ENCODE assay signal across 9 cellular contexts in genomic region chr1:166920561-166921475, GRCh38. TPM values are rescaled to one million over a fixed set of nuclear protein-coding genes. Genes with fewer than 3 reads are reported as not detected.
A peak's percentile ranks its signal among the peaks of the same experiment; 100 is the strongest.
DNase-seq lines count a peak whose midpoint lies in the region; ATAC-seq and TF ChIP-seq lines count a peak whose summit lies in the region.
"Had no signal": no experiment of that assay in that cellular context is flagged by ENCODE, and none has a peak within 500 bp of the region (broad histone marks: within the 10 kb centered on the region; RNA-seq: fewer than 3 reads in every experiment).

No MANE protein-coding gene starts in this region.

- peaks cover 17 to 39% of the 10 kb centered on the region in 2 donors for H3K36me3 ChIP-seq in neuronal stem cell (replicated peaks in 1 of 2; ENCODE audit: control insufficient read depth in 2 of 2, insufficient read depth in 2 of 2, low read length in 2 of 2)

- H3K18ac ChIP-seq in neuronal stem cell (ENCODE audit: low read length), result peak overlapping the region; percentile 92

- H3K36me3 Mint-ChIP-seq in CD14-positive monocyte, result peaks cover 0 to 11% of the 10 kb centered on the region in 2 donors
- H3K36me3 Mint-ChIP-seq in activated CD4-positive, alpha-beta memory T cell treated with anti-CD3 and anti-CD28 coated beads for 36 hours, result peaks cover 2% of the 10 kb centered on the region

- peak overlapping the region; percentile 82 for H3K9ac ChIP-seq in neuronal stem cell (ENCODE audit: low read depth, low read length, poor library complexity)

- peak overlapping the region in 1 of 2 donors; percentile 73 for H3K4me3 ChIP-seq in neuronal stem cell (ENCODE audit: low read length in 2 of 2)

- DNase-seq in CD14-positive monocyte (ENCODE audit: low spot score), result no peak
- peak; percentile 22 for DNase-seq in NCI-H510A (lab: John Stamatoyannopoulos, UW)
- DNase-seq in foreskin keratinocyte, result no peak
- peak; percentile 44 for DNase-seq in neuronal stem cell (ENCODE audit: low spot score)
- DNase-seq in activated effector memory CD4-positive, alpha-beta T cell treated with Interleukin-2 at 50 U/mL for 16 hours, result no peak
- DNase-seq in activated CD4-positive, alpha-beta memory T cell treated with anti-CD3 and anti-CD28 coated beads for 36 hours, result no peak
- DNase-seq in activated CD4-positive, CD25-positive, alpha-beta regulatory T cell (lab: John Stamatoyannopoulos, UW), result no peak
- DNase-seq: EL had no signal

- H3K27me3 Mint-ChIP-seq in CD14-positive monocyte (ENCODE audit: low read depth in 3 of 3), result peaks cover 32 to 40% (median 36%) of the 10 kb centered on the region in 3 donors
- H3K27me3 Mint-ChIP-seq in activated CD4-positive, alpha-beta memory T cell treated with anti-CD3 and anti-CD28 coated beads for 36 hours, result peaks cover 27% of the 10 kb centered on the region

- peak overlapping the region; percentile 61 to 87 for H3K4me3 Mint-ChIP-seq in CD14-positive monocyte
- no peak overlapping the region for H3K4me3 Mint-ChIP-seq in activated CD4-positive, alpha-beta memory T cell treated with anti-CD3 and anti-CD28 coated beads for 36 hours

- no peak overlapping the region for H2AFZ ChIP-seq in neuronal stem cell (ENCODE audit: low read length)

- CTCF ChIA-PET in activated CD4-positive, alpha-beta memory T cell treated with anti-CD3 and anti-CD28 coated beads for 36 hours (lab: Charles Lee), result interaction anchor here (1.4 kb wide), 1 partner anchor 139 kb away, joined by 5 read pairs; no protein-coding TSS in a partner anchor

- intact Hi-C loops in CD14-positive monocyte (cut with micrococcal nuclease), result no loop called here
- intact Hi-C loops in activated CD4-positive, alpha-beta memory T cell treated with anti-CD3 and anti-CD28 coated beads for 36 hours (cut with micrococcal nuclease), result loop anchor here (2.0 kb wide), 1 partner anchor 32 kb away; no protein-coding TSS in a partner anchor

- H2BK120ac ChIP-seq in neuronal stem cell (ENCODE audit: low read depth, low read length), result peak overlapping the region; percentile 41

- peak overlapping the region in 1 of 7 donors; percentile 73 for H3K27ac Mint-ChIP-seq in CD14-positive monocyte
- no peak overlapping the region for H3K27ac Mint-ChIP-seq in activated CD4-positive, alpha-beta memory T cell treated with anti-CD3 and anti-CD28 coated beads for 36 hours

- peak overlapping the region; percentile 45 for H3K4me2 ChIP-seq in neuronal stem cell (ENCODE audit: insufficient read depth, low read length, poor library complexity, severe bottlenecking)

- WGBS in neuronal stem cell (ENCODE audit: extremely low coverage in 2 of 2, insufficient read length in 2 of 2, insufficient replicate concordance in 1 of 2), 2 donors, result no CpG with 5 or more reads among the region's 113 CpGs

- H3K27me3 ChIP-seq in foreskin keratinocyte, result peaks cover 82% of the 10 kb centered on the region
- H3K27me3 ChIP-seq in neuronal stem cell (ENCODE audit: control insufficient read depth in 3 of 3, insufficient read depth in 3 of 3, low read depth in 1 of 3, low read length in 3 of 3), result peaks cover 0 to 4% (median 0%) of the 10 kb centered on the region in 3 experiments

- H2BK12ac ChIP-seq in neuronal stem cell (ENCODE audit: low read length), result no peak overlapping the region

- POLR2A ChIA-PET in activated CD4-positive, alpha-beta memory T cell treated with anti-CD3 and anti-CD28 coated beads for 36 hours (lab: Charles Lee), result no interaction called here

- H3K79me1 ChIP-seq in neuronal stem cell (ENCODE audit: low read depth, low read length), result no peaks in the 10 kb centered on the region

- H4K8ac ChIP-seq in neuronal stem cell (ENCODE audit: low read depth, low read length), result peak overlapping the region; percentile 54

- H3K9me3 Mint-ChIP-seq in CD14-positive monocyte, result peaks cover 0 to 12% (median 2%) of the 10 kb centered on the region in 7 donors
- no peaks in the 10 kb centered on the region for H3K9me3 Mint-ChIP-seq in activated CD4-positive, alpha-beta memory T cell treated with anti-CD3 and anti-CD28 coated beads for 36 hours

- ATAC-seq in foreskin keratinocyte (peak; percentile 47), GM21390 (IDR thresholded peaks at IDR 0.05; ENCODE audit: unreplicated experiment) (no peak)

- H2BK15ac ChIP-seq in neuronal stem cell (ENCODE audit: low read length), result peak overlapping the region; percentile 63

- peaks cover 10% of the 10 kb centered on the region for H3K4me1 Mint-ChIP-seq in CD14-positive monocyte
- no peaks in the 10 kb centered on the region for H3K4me1 Mint-ChIP-seq in activated CD4-positive, alpha-beta memory T cell treated with anti-CD3 and anti-CD28 coated beads for 36 hours (ENCODE audit: low read depth)

- no peak overlapping the region for H3K4ac ChIP-seq in neuronal stem cell (ENCODE audit: low read length)

- H3K9me3 ChIP-seq in neuronal stem cell (replicated peaks in 1 of 2; ENCODE audit: control insufficient read depth in 2 of 2, insufficient read depth in 1 of 2, low read depth in 1 of 2, low read length in 2 of 2), result peaks cover 2 to 4% of the 10 kb centered on the region in 2 donors

- no peak overlapping the region for H3K27ac ChIP-seq in foreskin keratinocyte
- no peak overlapping the region for H3K27ac ChIP-seq in neuronal stem cell (replicated peaks; ENCODE audit: low read length)

- H2AK5ac ChIP-seq in neuronal stem cell (ENCODE audit: low read depth, low read length), result peak overlapping the region; percentile 22

- no peak overlapping the region for H4K91ac ChIP-seq in neuronal stem cell (ENCODE audit: low read depth, low read length, poor library complexity)

- H3K23ac ChIP-seq in neuronal stem cell (ENCODE audit: low read depth, low read length, poor library complexity), result peak overlapping the region; percentile 49

- no peaks in the 10 kb centered on the region for H3K4me1 ChIP-seq in foreskin keratinocyte
- peaks cover 8 to 15% of the 10 kb centered on the region in 2 donors for H3K4me1 ChIP-seq in neuronal stem cell (ENCODE audit: control insufficient read depth in 2 of 2, insufficient read depth in 1 of 2, low read depth in 1 of 2, low read length in 2 of 2)

- H3K14ac ChIP-seq in neuronal stem cell (ENCODE audit: low read length), result no peak overlapping the region

- no peak overlapping the region for H2BK5ac ChIP-seq in neuronal stem cell (ENCODE audit: low read length)

- TF ChIP-seq CTCF in CD14-positive monocyte (IDR thresholded peaks at IDR 0.05) (no peak), foreskin keratinocyte (conservative IDR thresholded peaks at IDR 0.05) (no peak)

RNA-seq across cellular contexts. Expression of gene TADA1, which starts 44.8 kb away (rescaled TPM):
- polyA plus RNA-seq in CD14-positive monocyte (1 to 10 TPM; 6.4 to 7.9 TPM), foreskin keratinocyte (5.9 and 6.8 TPM in 2 replicates)
- 12.6 and 12.8 TPM in 2 replicates for total RNA-seq in foreskin keratinocyte
- polyA plus RNA-seq in neuronal stem cell (2013, experiment 1 of 2), result 29.5 TPM
- 29.3 TPM for polyA plus RNA-seq in neuronal stem cell (2013, experiment 2 of 2)
- 10 to 100 TPM; 16.9 to 18.3 TPM for total RNA-seq in activated CD4-positive, alpha-beta memory T cell treated with anti-CD3 and anti-CD28 coated beads for 36 hours

RNA-seq across cellular contexts. Expression of gene ILDR2, which starts 54.5 kb away (rescaled TPM):
- polyA plus RNA-seq in CD14-positive monocyte, result not detected
- not detected in 2 replicates for total RNA-seq in foreskin keratinocyte
- not detected in 2 replicates for polyA plus RNA-seq in foreskin keratinocyte
- 39.1 TPM for polyA plus RNA-seq in neuronal stem cell (2013, experiment 1 of 2)
- polyA plus RNA-seq in neuronal stem cell (2013, experiment 2 of 2), result 39.6 TPM
- 10 to 100 TPM; 12.5 to 13.0 TPM for total RNA-seq in activated CD4-positive, alpha-beta memory T cell treated with anti-CD3 and anti-CD28 coated beads for 36 hours

Comparison
In these comparisons a context has a peak if more than half of its experiments do, and no peak if none do; other contexts are left out.
1. DNase-seq: peak in NCI-H510A (single experiment) and neuronal stem cell (single experiment); none in CD14-positive monocyte (single experiment), foreskin keratinocyte (0 of 2), activated effector memory CD4-positive, alpha-beta T cell treated with Interleukin-2 at 50 U/mL for 16 hours (single experiment), activated CD4-positive, alpha-beta memory T cell treated with anti-CD3 and anti-CD28 coated beads for 36 hours (single experiment) and activated CD4-positive, CD25-positive, alpha-beta regulatory T cell (0 of 4).
2. RNA of gene ILDR2, which starts 54.5 kb away (total RNA-seq): 12.5 to 13.0 TPM in activated CD4-positive, alpha-beta memory T cell treated with anti-CD3 and anti-CD28 coated beads for 36 hours; not detected in foreskin keratinocyte; every median in the first group is over 10 times any median in the second.